In the genomic region with DNA sequence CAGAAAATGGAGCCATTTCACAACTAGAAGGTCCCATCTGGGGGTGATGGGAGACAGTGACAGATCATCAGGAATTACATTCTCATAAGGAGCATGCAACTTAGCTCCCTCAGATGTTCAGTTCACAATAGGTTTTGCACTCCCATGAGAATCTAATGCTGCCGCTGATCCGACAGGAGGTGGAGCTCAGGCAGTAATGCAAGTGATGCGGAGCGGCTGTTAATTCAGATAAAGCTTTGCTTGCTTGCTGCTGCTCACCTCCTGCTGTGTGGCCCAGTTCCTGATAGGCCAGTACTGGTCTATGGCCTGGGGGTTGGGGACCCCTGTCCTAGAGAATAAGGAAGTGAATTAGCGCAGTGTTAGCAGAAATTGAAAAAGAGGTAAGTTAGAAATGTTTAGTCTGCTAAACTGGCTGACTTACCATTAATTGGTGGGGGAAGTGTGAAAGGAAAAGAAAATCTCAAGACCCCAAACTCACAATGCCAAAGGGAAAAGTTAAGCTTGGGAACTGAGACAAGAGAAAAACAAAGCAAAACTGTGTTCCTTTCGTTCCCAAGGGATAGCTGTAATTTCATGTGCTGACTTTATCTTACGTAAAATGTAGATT, we compare ENCODE assay signal across 12 cellular contexts.
DNase-seq lines count a peak whose midpoint lies in the region; ATAC-seq and TF ChIP-seq lines count a peak whose summit lies in the region.
"Had no signal": no experiment of that assay in that cellular context is flagged by ENCODE, and none has a peak within 500 bp of the region (broad histone marks: within the 10 kb centered on the region; RNA-seq: fewer than 3 reads in every experiment).

No MANE protein-coding gene starts in this region.

- H4K91ac ChIP-seq in H9 (ENCODE audit: insufficient read length, low read depth, low read length), result no peak overlapping the region

- no peaks in the 10 kb centered on the region for H3K36me3 ChIP-seq in stomach

- TF ChIP-seq POLR2A in stomach (IDR thresholded peaks at IDR 0.05), result no peak

- H2BK15ac ChIP-seq in H9 (ENCODE audit: low read depth, low read length), result no peak overlapping the region

- H3K9me3 ChIP-seq in H9 (ENCODE audit: control insufficient read depth, low read depth, low read length) (no peaks in the 10 kb centered on the region), stomach (no peaks in the 10 kb centered on the region)

- H3K27me3 ChIP-seq in H9 (ENCODE audit: insufficient read depth, low read length), result no peaks in the 10 kb centered on the region
- no peaks in the 10 kb centered on the region for H3K27me3 ChIP-seq in stomach

- H3K9ac ChIP-seq in H9 (ENCODE audit: extremely low read depth, insufficient read length, low read length), result no peak overlapping the region

- H3K79me2 ChIP-seq in H9 (ENCODE audit: insufficient read depth, low read length), result no peaks in the 10 kb centered on the region

- H3K23ac ChIP-seq in H9 (ENCODE audit: insufficient read length, low read depth, low read length), result no peak overlapping the region

- no peak overlapping the region for H3K56ac ChIP-seq in H9 (ENCODE audit: insufficient read length, low read depth, low read length)

- H3K4me1 ChIP-seq in H9 (ENCODE audit: insufficient read depth, low read length), result peaks cover 3% of the 10 kb centered on the region; the same call in 1 of the 2 replicates
- peaks cover 0 to 17% (median 11%) of the 10 kb centered on the region in 4 donors for H3K4me1 ChIP-seq in stomach

- no peak overlapping the region for H3K4ac ChIP-seq in H9 (ENCODE audit: low read depth, low read length)

- no peak overlapping the region for H2BK5ac ChIP-seq in H9 (ENCODE audit: insufficient read length, low read length)

- H3K14ac ChIP-seq in H9 (ENCODE audit: insufficient read depth, low read length), result no peak overlapping the region

- TF ChIP-seq EP300 in stomach (IDR thresholded peaks at IDR 0.05), result no peak

- H3K27ac ChIP-seq in H9 (ENCODE audit: insufficient read length, low read depth, low read length) (peak overlapping the region; percentile 87), stomach (peak overlapping the region in 4 of 5 donors; percentile 60 to 79 (median 72))
- H3K27ac ChIP-seq: PC-9 had no signal

- no peak overlapping the region for H4K5ac ChIP-seq in H9 (ENCODE audit: insufficient read length, low read depth, low read length)

- no peak overlapping the region for H2AFZ ChIP-seq in H9 (ENCODE audit: low read length)
- H2AFZ ChIP-seq: PC-9 had no signal

- H3K4me3 ChIP-seq in cardiac fibroblast (replicated peaks in 1 of 2; ENCODE audit: low read depth in 2 of 2, low read length in 2 of 2) (no peak overlapping the region), iPS-11a (ENCODE audit: low read depth, low read length) (peak overlapping the region; percentile 6), stomach (no peak overlapping the region)
- H3K4me3 ChIP-seq: PC-9 had no signal

- H4K20me1 ChIP-seq in H9 (ENCODE audit: control insufficient read depth, insufficient read depth, insufficient read length), result no peaks in the 10 kb centered on the region

- peaks cover 1% of the 10 kb centered on the region; the same call in 1 of the 2 replicates for H3K27me3 Mint-ChIP-seq in H9 (ENCODE audit: low read depth)
- H3K27me3 Mint-ChIP-seq: activated naive CD8-positive, alpha-beta T cell had no signal

- H3K79me1 ChIP-seq in H9 (ENCODE audit: insufficient read depth, low read depth, low read length, poor library complexity, severe bottlenecking), result no peaks in the 10 kb centered on the region

- H3T11ph ChIP-seq in H9 (ENCODE audit: low read length), result no peak overlapping the region

- no peak overlapping the region for H2AK5ac ChIP-seq in H9 (ENCODE audit: insufficient read length, low read length)

- peak overlapping the region; percentile 65 for H2BK20ac ChIP-seq in H9 (ENCODE audit: low read depth, low read length, poor library complexity, severe bottlenecking)

- DNase-seq in H9, result peak; percentile 85
- peak; percentile 22 to 29 for DNase-seq in cardiac fibroblast (ENCODE audit: low read depth in 2 of 2)
- DNase-seq in stomach, result no peak
- DNase-seq in activated CD8-positive, alpha-beta memory T cell treated with anti-CD3 and anti-CD28 coated beads, Interleukin-2, amount 50 U/mL, for 48 hours, result no peak
- DNase-seq in activated naive CD4-positive, alpha-beta T cell (lab: John Stamatoyannopoulos, UW), result no peak
- DNase-seq: activated CD4-positive, alpha-beta T cell treated with anti-CD3 and anti-CD28 coated beads for 1 hour; NCI-H1092 had no signal

- peak overlapping the region; percentile 72 to 94 (median 79); a peak in 6 of 7 replicates for H3K27ac Mint-ChIP-seq in H9
- H3K27ac Mint-ChIP-seq: activated naive CD8-positive, alpha-beta T cell had no signal

- no peak for TF ChIP-seq CTCF in H9 (conservative IDR thresholded peaks at IDR 0.05)
- TF ChIP-seq CTCF in cardiac fibroblast (IDR thresholded peaks at IDR 0.05; ENCODE audit: low read depth, low read length), result no peak
- no peak for TF ChIP-seq CTCF in stomach (IDR thresholded peaks at IDR 0.05)

- H2BK12ac ChIP-seq in H9 (ENCODE audit: insufficient read length, low read depth, low read length), result no peak overlapping the region

- H3K4me2 ChIP-seq in H9 (ENCODE audit: insufficient read depth, insufficient read length, low read length), result peak overlapping the region; percentile 41
- H3K4me2 ChIP-seq: PC-9 had no signal

- ATAC-seq in HG02973 (IDR thresholded peaks at IDR 0.05; ENCODE audit: unreplicated experiment) (no peak), HG02970 (IDR thresholded peaks at IDR 0.05; ENCODE audit: low FRiP score, unreplicated experiment) (no peak)

- H2BK120ac ChIP-seq in H9 (ENCODE audit: low read depth, low read length, poor library complexity, severe bottlenecking), result no peak overlapping the region

- no peaks in the 10 kb centered on the region for H3K36me3 Mint-ChIP-seq in H9 (ENCODE audit: insufficient read depth in 1 of 3, low read depth in 3 of 3)
- H3K36me3 Mint-ChIP-seq: activated naive CD8-positive, alpha-beta T cell had no signal

- H3K18ac ChIP-seq in H9 (ENCODE audit: insufficient read length, low read depth, low read length), result peak overlapping the region; percentile 63

- no peak overlapping the region for H4K8ac ChIP-seq in H9 (replicated peaks; ENCODE audit: insufficient read length, low read depth, low read length)

- H3K4me3 Mint-ChIP-seq in H9, result peak overlapping the region; percentile 32 to 53
- H3K4me3 Mint-ChIP-seq: activated naive CD8-positive, alpha-beta T cell had no signal

- no peaks in the 10 kb centered on the region for H3K23me2 ChIP-seq in H9 (ENCODE audit: insufficient read length, low read depth, low read length, poor library complexity, severe bottlenecking)

- WGBS in H9 (ENCODE audit: extremely low coverage, insufficient read length, low lambda C conversion rate), result no CpG with 5 or more reads among the region's 7 CpGs
- WGBS in stomach, 5 donors, result 59 to 69% (median 62%) methylated on average over 7 of the region's 7 CpGs

- H3K9me3 Mint-ChIP-seq in H9, result no peaks in the 10 kb centered on the region; a peak in 1 of 5 replicates

- intact Hi-C loops in stomach (cut with DNase I; ENCODE audit: low total_unique reads), result no loop called here

- H3K4me1 Mint-ChIP-seq in H9, result peaks cover 27 to 41% of the 10 kb centered on the region in 2 experiments

Comparison
In these comparisons a context has a peak if more than half of its experiments do, and no peak if none do; other contexts are left out.
1. DNase-seq: peak in H9 (single experiment) and cardiac fibroblast (2 of 2); none in stomach (single experiment), activated CD8-positive, alpha-beta memory T cell treated with anti-CD3 and anti-CD28 coated beads, Interleukin-2, amount 50 U/mL, for 48 hours (single experiment) and activated naive CD4-positive, alpha-beta T cell (0 of 4).